Comparison of ENCODE assay signal across 8 cellular contexts in the genomic region with DNA sequence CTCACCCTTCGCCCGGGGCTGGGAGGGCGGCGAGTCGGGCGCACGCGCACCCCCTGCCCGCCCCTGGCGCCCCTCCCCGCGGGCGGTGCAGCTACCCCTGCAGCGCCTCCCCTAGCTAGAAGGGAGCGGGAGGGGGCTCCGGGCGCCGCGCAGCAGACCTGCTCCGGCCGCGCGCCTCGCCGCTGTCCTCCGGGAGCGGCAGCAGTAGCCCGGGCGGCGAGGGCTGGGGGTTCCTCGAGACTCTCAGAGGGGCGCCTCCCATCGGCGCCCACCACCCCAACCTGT. TPM values are rescaled to one million over a fixed set of nuclear protein-coding genes. Genes with fewer than 3 reads are reported as not detected.
A peak's percentile ranks its signal among the peaks of the same experiment; 100 is the strongest.
DNase-seq lines count a peak whose midpoint lies in the region; ATAC-seq, FAIRE-seq and TF ChIP-seq lines count a peak whose summit lies in the region.

A gene with protein sequence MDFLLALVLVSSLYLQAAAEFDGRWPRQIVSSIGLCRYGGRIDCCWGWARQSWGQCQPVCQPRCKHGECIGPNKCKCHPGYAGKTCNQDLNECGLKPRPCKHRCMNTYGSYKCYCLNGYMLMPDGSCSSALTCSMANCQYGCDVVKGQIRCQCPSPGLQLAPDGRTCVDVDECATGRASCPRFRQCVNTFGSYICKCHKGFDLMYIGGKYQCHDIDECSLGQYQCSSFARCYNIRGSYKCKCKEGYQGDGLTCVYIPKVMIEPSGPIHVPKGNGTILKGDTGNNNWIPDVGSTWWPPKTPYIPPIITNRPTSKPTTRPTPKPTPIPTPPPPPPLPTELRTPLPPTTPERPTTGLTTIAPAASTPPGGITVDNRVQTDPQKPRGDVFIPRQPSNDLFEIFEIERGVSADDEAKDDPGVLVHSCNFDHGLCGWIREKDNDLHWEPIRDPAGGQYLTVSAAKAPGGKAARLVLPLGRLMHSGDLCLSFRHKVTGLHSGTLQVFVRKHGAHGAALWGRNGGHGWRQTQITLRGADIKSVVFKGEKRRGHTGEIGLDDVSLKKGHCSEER (plus strand): TSS at position 148 of the 285 bp plus-strand sequence. CDS start 182 bp downstream, outside the sequence.

- ATAC-seq in GM19397 (IDR thresholded peaks at IDR 0.05; ENCODE audit: unreplicated experiment), result peak; percentile 40
- peak; percentile 49 for ATAC-seq in GM12878
- peak; percentile 79 for ATAC-seq in HepG2
- ATAC-seq in GM19324 (IDR thresholded peaks at IDR 0.05; ENCODE audit: low FRiP score, unreplicated experiment), result no peak

- no peak for TF ChIP-seq EP300 in GM12878 (IDR thresholded peaks at IDR 0.05; ENCODE audit: borderline replicate concordance in 1 of 2, control insufficient read depth in 1 of 2, low read depth in 2 of 2, low read length in 2 of 2)
- no peak for TF ChIP-seq EP300 in HepG2 (IDR thresholded peaks at IDR 0.05; ENCODE audit: low read depth in 2 of 2, low read length in 2 of 2)
- no peak for TF ChIP-seq EP300 in HepG2 (CRISPR knock-in tag; IDR thresholded peaks at IDR 0.05; ENCODE audit: borderline replicate concordance)

- H3K9ac ChIP-seq in GM12878 (ENCODE audit: control insufficient read depth, insufficient read depth, low read length) (peak within 1 kb of the TSS; percentile 80), HepG2 (ENCODE audit: insufficient read depth, low read depth, low read length) (peak within 1 kb of the TSS; percentile 9; the same call in 1 of the 2 replicates)

- no TSS peak for BruUV-seq in GM12878 (replicated peaks; lab: Mats Ljungman, UMichigan)
- BruUV-seq in HepG2 (replicated peaks; lab: Mats Ljungman, UMichigan), result no TSS peak

- DNase-seq in AG04449 (ENCODE audit: low read depth, low spot score) (no peak), HT-29 (ENCODE audit: low spot score) (no peak), GM12878 (ENCODE audit: low read depth, low spot score) (no peak), HepG2 (ENCODE audit: low spot score) (no peak), tibial artery (no peak), dermis blood vessel endothelial cell (no peak)

- no peak for TF ChIP-seq CTCF in AG04449 (IDR thresholded peaks at IDR 0.05; ENCODE audit: insufficient read depth, low read length, missing control alignments)
- TF ChIP-seq CTCF in GM12878 (IDR thresholded peaks at IDR 0.05 in 2 of 3, conservative IDR thresholded peaks at IDR 0.05 in 1 of 3; ENCODE audit: control insufficient read depth in 2 of 3, extremely low read depth in 1 of 3, insufficient read depth in 1 of 3, low read depth in 3 of 3, low read length in 3 of 3), result no peak
- TF ChIP-seq CTCF in HepG2 (CRISPR knock-in tag; IDR thresholded peaks at IDR 0.05), result no peak
- TF ChIP-seq CTCF in tibial artery (IDR thresholded peaks at IDR 0.05), result no peak

- in situ Hi-C loops in GM12878 (cut with MboI), result no loop called here
- in situ Hi-C loops in HepG2 (cut with HindIII; ENCODE audit: extremely low pct_ligation_motif_present, low pct_unique_long_range_greater_than_20kb), result no loop called here

- FAIRE-seq in GM12878 (lab: Jason Lieb, UNC) (no peak), HepG2 (lab: Jason Lieb, UNC) (no peak)

- 3% methylated on average over 5 of the region's 34 CpGs for WGBS in GM12878 (ENCODE audit: insufficient coverage, insufficient replicate concordance, low lambda C conversion rate, missing lambda C conversion rate)
- 0% methylated on average over 3 of the region's 34 CpGs for WGBS in HepG2 (ENCODE audit: low lambda C conversion rate)

- H3K36me3 ChIP-seq in GM12878 (ENCODE audit: control insufficient read depth in 2 of 2, insufficient read depth in 2 of 2, low read length in 1 of 2) (peaks cover 0 to 3% of the 10 kb centered on the region in 2 experiments; a peak in 1 of 4 replicates), HepG2 (replicated peaks in 1 of 2; ENCODE audit: control insufficient read depth in 1 of 2, insufficient read depth in 2 of 2, low read length in 2 of 2) (no peaks in the 10 kb centered on the region), tibial artery (no peaks in the 10 kb centered on the region)

- CTCF ChIA-PET in AG04449 (lab: Yijun Ruan, JAX), result no interaction called here
- CTCF ChIA-PET in GM12878 (lab: Yijun Ruan, JAX), result no interaction called here
- CTCF ChIA-PET in HepG2 (lab: Yijun Ruan, JAX; ENCODE audit: low intra/inter-chr PET ratio, low total read pairs), result no interaction called here

- H3K27me3 ChIP-seq in GM12878 (replicated peaks in 1 of 2; ENCODE audit: control insufficient read depth in 2 of 2, insufficient read depth in 2 of 2, low read length in 1 of 2) (peaks cover 3 to 8% of the 10 kb centered on the region in 2 experiments), HepG2 (ENCODE audit: control insufficient read depth in 1 of 2, insufficient read depth in 2 of 2, low read length in 2 of 2) (peaks cover 0 to 34% of the 10 kb centered on the region in 2 experiments; a peak in 2 of 5 replicates), tibial artery (no peaks in the 10 kb centered on the region)

- SMC1A ChIA-PET in GM12878 (lab: Charles Lee; ENCODE audit: uncharacterized antibody, unreplicated experiment), result no interaction called here

- H3K4me1 ChIP-seq in GM12878 (ENCODE audit: control insufficient read depth, insufficient read depth, low read length), result peaks cover 10% of the 10 kb centered on the region
- peaks cover 44% of the 10 kb centered on the region for H3K4me1 ChIP-seq in HepG2 (ENCODE audit: insufficient read depth, low read length)
- H3K4me1 ChIP-seq in tibial artery, result peaks cover 0 to 47% (median 12%) of the 10 kb centered on the region in 4 donors

- H3K4me3 ChIP-seq in AG04449 (ENCODE audit: low read depth, low read length), result peak within 1 kb of the TSS; percentile 20
- peak within 1 kb of the TSS; percentile 75 for H3K4me3 ChIP-seq in GM12878
- peak within 1 kb of the TSS; percentile 58 to 75 (median 65) for H3K4me3 ChIP-seq in HepG2 (replicated peaks in 1 of 3; ENCODE audit: insufficient read depth in 1 of 3, low read depth in 2 of 3, low read length in 3 of 3)
- peak within 1 kb of the TSS; percentile 89 to 93 for H3K4me3 ChIP-seq in tibial artery

- H3K4me2 ChIP-seq in GM12878 (ENCODE audit: control insufficient read depth, insufficient read depth) (peak within 1 kb of the TSS; percentile 97), HepG2 (ENCODE audit: low read depth, low read length) (peak within 1 kb of the TSS; percentile 86)

- H3K9me3 ChIP-seq in GM12878 (replicated peaks; ENCODE audit: control insufficient read depth, insufficient read depth, low read length), result no peaks in the 10 kb centered on the region
- no peaks in the 10 kb centered on the region for H3K9me3 ChIP-seq in HepG2 (ENCODE audit: low read length)
- no peaks in the 10 kb centered on the region for H3K9me3 ChIP-seq in tibial artery

- RAD21 ChIA-PET in GM12878 (lab: Charles Lee; ENCODE audit: unreplicated experiment), result no interaction called here

- POLR2A ChIA-PET in AG04449 (lab: Yijun Ruan, JAX), result no interaction called here
- POLR2A ChIA-PET in GM12878 (lab: Charles Lee), result no interaction called here
- POLR2A ChIA-PET in HepG2 (lab: Yijun Ruan, JAX), result no interaction called here

- peaks cover 9% of the 10 kb centered on the region for H3K79me2 ChIP-seq in GM12878 (ENCODE audit: control insufficient read depth, insufficient read depth, low read length)
- H3K79me2 ChIP-seq in HepG2 (ENCODE audit: insufficient read depth, low read length), result no peaks in the 10 kb centered on the region

- TF ChIP-seq POLR2A in GM12878 (IDR thresholded peaks at IDR 0.05; ENCODE audit: low read depth, low read length) (peak; percentile 77), HepG2 (IDR thresholded peaks at IDR 0.05; ENCODE audit: insufficient read depth in 1 of 2, low read depth in 2 of 2, low read length in 2 of 2) (no peak)

- TF ChIP-seq RAD21 in GM12878 (IDR thresholded peaks at IDR 0.05; ENCODE audit: insufficient read depth, low read depth, low read length) (no peak), HepG2 (CRISPR knock-in tag; IDR thresholded peaks at IDR 0.05) (no peak)

- intact Hi-C loops in GM12878 (cut with micrococcal nuclease; ENCODE audit: unreplicated experiment), result no loop called here
- intact Hi-C loops in HepG2 (cut with micrococcal nuclease; ENCODE audit: unreplicated experiment), result loop anchor here (2.0 to 10.0 kb wide), 4 partner anchors 104 to 310 kb away; a partner anchor contains a TSS
- intact Hi-C loops in tibial artery (cut with DNase I; ENCODE audit: low total_unique reads), result no loop called here

- no peaks in the 10 kb centered on the region for H4K20me1 ChIP-seq in GM12878 (ENCODE audit: control insufficient read depth, insufficient read depth)
- no peaks in the 10 kb centered on the region; the same call in 1 of the 2 replicates for H4K20me1 ChIP-seq in HepG2 (ENCODE audit: insufficient read depth, low read length)

- H2AFZ ChIP-seq in GM12878 (ENCODE audit: control insufficient read depth, low read depth, low read length) (peak within 1 kb of the TSS; percentile 80), HepG2 (ENCODE audit: low read length) (no peak within 1 kb of the TSS)

- H3K27ac ChIP-seq in GM12878 (ENCODE audit: control insufficient read depth, insufficient read depth) (peak within 1 kb of the TSS; percentile 76), HepG2 (ENCODE audit: extremely low read length, insufficient read depth, low read length) (no peak within 1 kb of the TSS), tibial artery (peak within 1 kb of the TSS; percentile 92 to 97)

RNA-seq across cellular contexts. Expression of the gene that starts here (rescaled TPM):
- total RNA-seq in HT-29 (2014; rRNA removed; shearing (Covaris generic)), result 25.7 and 35.4 TPM in 2 replicates
- 38.6 and 49.4 TPM in 2 replicates for total RNA-seq in GM12878 (2013; cell fraction: nucleolus; rRNA removed)
- total RNA-seq in GM12878 (2014; rRNA removed), result 51.4 and 61.6 TPM in 2 replicates
- total RNA-seq in GM12878 (2014; rRNA removed; fragmentation: Illumina TruSeq; extraction: Trizol), result 57.1 and 61.8 TPM in 2 replicates
- 58.8 and 66.3 TPM in 2 replicates for total RNA-seq in GM12878 (2021)
- 16.0 TPM for polyA plus RNA-seq in GM12878 (2011; ENCODE audit: low read depth)
- polyA plus RNA-seq in GM12878 (2011; rRNA removed), result 0.14 and 0.18 TPM in 2 replicates
- 0.05 and 0.13 TPM in 2 replicates for polyA plus RNA-seq in GM12878 (2011; cell fraction: cytosol; rRNA removed)
- polyA plus RNA-seq in GM12878 (2011; cell fraction: nucleus; rRNA removed), result 0.15 and 0.22 TPM in 2 replicates
- 26.3 and 27.2 TPM in 2 replicates for polyA plus RNA-seq in GM12878 (2012)
- 56.8 and 86.4 TPM in 2 replicates for polyA plus RNA-seq in GM12878 (2014; fragmentation: Illumina TruSeq; extraction: Trizol)
- polyA plus RNA-seq in GM12878 (2014; fragmentation: Nextera tagmentation; extraction: Ambion mirVana), result 10 to 100 TPM; 31.9 to 38.3 TPM
- polyA plus RNA-seq in GM12878 (2014; rRNA removed), result 42.6 and 47.0 TPM in 2 replicates
- 10 to 100 TPM; 65.6 to 70.5 TPM for polyA plus RNA-seq in GM12878 (2016; fragmentation: Nextera tagmentation; extraction: Ambion mirVana)
- 1.1 TPM in 1 of 2 replicates, not detected in the other for polyA minus RNA-seq in GM12878 (2011; rRNA and poly(A)+ RNA removed)
- polyA minus RNA-seq in GM12878 (2011; cell fraction: cytosol; rRNA and poly(A)+ RNA removed), result not detected in 2 replicates
- 0.29 TPM in 1 of 2 replicates, not detected in the other for polyA minus RNA-seq in GM12878 (2011; cell fraction: nucleus; rRNA and poly(A)+ RNA removed)
- 10.0 and 19.1 TPM in 2 replicates for total RNA-seq in HepG2 (2016; rRNA removed; fragmentation: Illumina TruSeq; extraction: Trizol)
- total RNA-seq in HepG2 (2016; cell fraction: cytosol; rRNA removed; fragmentation: Illumina TruSeq; extraction: Trizol; ENCODE audit: low read depth), result 3.6 and 3.7 TPM in 2 replicates
- total RNA-seq in HepG2 (2016; cell fraction: insoluble cytoplasmic fraction; rRNA removed; fragmentation: Illumina TruSeq; extraction: Trizol), result 8.4 and 18.3 TPM in 2 replicates
- total RNA-seq in HepG2 (2016; cell fraction: membrane; rRNA removed; fragmentation: Illumina TruSeq; extraction: Trizol), result 5.4 and 7.5 TPM in 2 replicates
- total RNA-seq in HepG2 (2016; cell fraction: nucleus; rRNA removed; fragmentation: Illumina TruSeq; extraction: Trizol), result 19.8 and 26.9 TPM in 2 replicates
- 0.64 and 1.1 TPM in 2 replicates for polyA plus RNA-seq in HepG2 (2011; rRNA removed)
- 0.42 and 1.1 TPM in 2 replicates for polyA plus RNA-seq in HepG2 (2011; cell fraction: cytosol; rRNA removed)
- polyA plus RNA-seq in HepG2 (2011; cell fraction: nucleus; rRNA removed), result 0.85 and 1.2 TPM in 2 replicates
- polyA plus RNA-seq in HepG2 (2012), result 3.9 and 4.1 TPM in 2 replicates
- polyA plus RNA-seq in HepG2 (2016; cell fraction: cytosol; fragmentation: Illumina TruSeq; extraction: Trizol; ENCODE audit: low read depth), result 1.1 and 1.8 TPM in 2 replicates
- 8.9 and 9.3 TPM in 2 replicates for polyA plus RNA-seq in HepG2 (2016; cell fraction: insoluble cytoplasmic fraction; fragmentation: Illumina TruSeq; extraction: Trizol; ENCODE audit: low read depth)
- 3.7 and 4.0 TPM in 2 replicates for polyA plus RNA-seq in HepG2 (2016; cell fraction: membrane; fragmentation: Illumina TruSeq; extraction: Trizol; ENCODE audit: low read depth)
- polyA plus RNA-seq in HepG2 (2016; cell fraction: nucleus; fragmentation: Illumina TruSeq; extraction: Trizol; ENCODE audit: insufficient read depth, low read depth), result 37.4 and 38.0 TPM in 2 replicates
- 0.76 TPM in 1 of 2 replicates, not detected in the other for polyA minus RNA-seq in HepG2 (2011; rRNA and poly(A)+ RNA removed; ENCODE audit: low replicate concordance)
- polyA minus RNA-seq in HepG2 (2011; cell fraction: cytosol; rRNA and poly(A)+ RNA removed), result 0.59 and 0.70 TPM in 2 replicates
- polyA minus RNA-seq in HepG2 (2011; cell fraction: nucleus; rRNA and poly(A)+ RNA removed), result 1.5 and 4.0 TPM in 2 replicates
- total RNA-seq in dermis blood vessel endothelial cell, result 0.09 and 0.34 TPM in 2 replicates

Comparison
In these comparisons a context has a peak if more than half of its experiments do, and no peak if none do; other contexts are left out.
1. H3K4me3 ChIP-seq: peak in every context shown above with its lines; median percentile 91 in tibial artery; 75 in GM12878; 65 in HepG2; 20 in AG04449.